Comparison of ENCODE assay signal across 24 cellular contexts in genomic region chr21:27168084-27168483, GRCh38.
DNase-seq lines count a peak whose midpoint lies in the region; ATAC-seq, FAIRE-seq and TF ChIP-seq lines count a peak whose summit lies in the region.
"Had no signal": no experiment of that assay in that cellular context is flagged by ENCODE, and none has a peak within 500 bp of the region (broad histone marks: within the 10 kb centered on the region; RNA-seq: fewer than 3 reads in every experiment).

No MANE protein-coding gene starts in this region.

- CTCF ChIA-PET in SK-N-SH (lab: Yijun Ruan, JAX) = no interaction called here

- no peak for DNase-seq in SK-N-SH
- DNase-seq in bronchial epithelial cell (ENCODE audit: low read depth) = peak; percentile 38
- peak; percentile 78 for DNase-seq in fibroblast of villous mesenchyme (ENCODE audit: low read depth)
- DNase-seq in smooth muscle cell (lab: John Stamatoyannopoulos, UW; ENCODE audit: unreplicated experiment) = no peak
- DNase-seq in NCI-H187 treated with DMSO at 0.1 percent for 48 hours (lab: John Stamatoyannopoulos, UW) = no peak
- DNase-seq in DMS79 treated with DMSO at 0.1 percent for 48 hours (lab: John Stamatoyannopoulos, UW) = no peak
- DNase-seq: Caco-2, DMS153, EL, H7, NCI-H1417, NCI-H187, NCI-H2227 treated with DMSO at 0.1 percent for 48 hours, NCI-H524, NCI-H82, OCI-M1, RPMI8226, SIG-M5 had no signal

- no peak for ATAC-seq in SK-N-SH treated with all-trans-retinoic acid at 6 μM for 48 hours
- no peak for ATAC-seq in GM18907 (IDR thresholded peaks at IDR 0.05; ENCODE audit: unreplicated experiment)
- ATAC-seq: K562 had no signal

- H2AFZ ChIP-seq in SK-N-SH (ENCODE audit: low read depth) (no peak overlapping the region), smooth muscle cell (ENCODE audit: low read depth) (no peak overlapping the region)

- H3K36me3 ChIP-seq in SK-N-SH (replicated peaks in 1 of 2; ENCODE audit: control insufficient read depth in 1 of 2, insufficient read depth in 2 of 2, low read length in 1 of 2) (no peaks in the 10 kb centered on the region), bronchial epithelial cell (ENCODE audit: control insufficient read depth, insufficient read depth, low read length) (no peaks in the 10 kb centered on the region), smooth muscle cell (ENCODE audit: low read depth) (no peaks in the 10 kb centered on the region)

- TF ChIP-seq RAD21 in SK-N-SH (IDR thresholded peaks at IDR 0.05; ENCODE audit: low read length) = no peak

- H3K4me1 ChIP-seq in SK-N-SH (ENCODE audit: control insufficient read depth in 1 of 2, insufficient read depth in 2 of 2, low read depth in 1 of 2, low read length in 1 of 2) (no peaks in the 10 kb centered on the region), smooth muscle cell (ENCODE audit: low read depth) (peaks cover 4% of the 10 kb centered on the region)
- H3K4me1 ChIP-seq: Caco-2 had no signal

- no peaks in the 10 kb centered on the region for H4K20me1 ChIP-seq in SK-N-SH (ENCODE audit: insufficient read depth)
- no peaks in the 10 kb centered on the region for H4K20me1 ChIP-seq in smooth muscle cell (ENCODE audit: low read depth)

- WGBS in SK-N-SH (ENCODE audit: low lambda C conversion rate) = 27% methylated on average over 2 of the region's 2 CpGs
- 37% methylated on average over 2 of the region's 2 CpGs for WGBS in smooth muscle cell (ENCODE audit: low lambda C conversion rate)

- no peaks in the 10 kb centered on the region for H3K79me2 ChIP-seq in SK-N-SH (ENCODE audit: insufficient read depth)
- H3K79me2 ChIP-seq in smooth muscle cell (ENCODE audit: low read depth) = no peaks in the 10 kb centered on the region

- H3K9me2 ChIP-seq in SK-N-SH = no peaks in the 10 kb centered on the region

- no peak overlapping the region for H3K4me2 ChIP-seq in SK-N-SH
- peak overlapping the region; percentile 37 for H3K4me2 ChIP-seq in smooth muscle cell

- H3K9me3 ChIP-seq in SK-N-SH = no peaks in the 10 kb centered on the region; the same call in 1 of the 2 replicates
- H3K9me3 ChIP-seq in smooth muscle cell (replicated peaks; ENCODE audit: low read depth) = no peaks in the 10 kb centered on the region
- H3K9me3 ChIP-seq: Caco-2 had no signal

- no peak for TF ChIP-seq CTCF in SK-N-SH (IDR thresholded peaks at IDR 0.05)
- no peak for TF ChIP-seq CTCF in bronchial epithelial cell (IDR thresholded peaks at IDR 0.05; ENCODE audit: insufficient read depth, low read length, severe bottlenecking)
- no peak for TF ChIP-seq CTCF in fibroblast of villous mesenchyme (IDR thresholded peaks at IDR 0.05; ENCODE audit: insufficient read depth, low read depth, low read length)
- TF ChIP-seq CTCF in smooth muscle cell (IDR thresholded peaks at IDR 0.05; ENCODE audit: borderline replicate concordance, insufficient read depth, poor library complexity, severe bottlenecking) = no peak

- H3K27ac ChIP-seq in SK-N-SH (ENCODE audit: low read depth in 2 of 2, low read length in 1 of 2) (no peak overlapping the region), smooth muscle cell (ENCODE audit: low read depth) (no peak overlapping the region)
- H3K27ac ChIP-seq: 22Rv1 had no signal

- POLR2A ChIA-PET in SK-N-SH (lab: Yijun Ruan, JAX) = no interaction called here

- H3K4me3 ChIP-seq in SK-N-SH (ENCODE audit: low read depth in 2 of 2, low read length in 1 of 2) = no peak overlapping the region
- H3K4me3 ChIP-seq in bronchial epithelial cell (ENCODE audit: low read depth, low read length) = no peak overlapping the region
- no peak overlapping the region for H3K4me3 ChIP-seq in fibroblast of villous mesenchyme (ENCODE audit: low read depth, low read length)
- no peak overlapping the region for H3K4me3 ChIP-seq in smooth muscle cell
- H3K4me3 ChIP-seq: K562 had no signal

- no peak for TF ChIP-seq EP300 in SK-N-SH (IDR thresholded peaks at IDR 0.05; ENCODE audit: borderline replicate concordance in 1 of 2, low read depth in 1 of 2, low read length in 1 of 2)

- H3K9ac ChIP-seq in SK-N-SH = no peak overlapping the region
- no peak overlapping the region for H3K9ac ChIP-seq in smooth muscle cell (ENCODE audit: low read depth)

- FAIRE-seq in bronchial epithelial cell (lab: Jason Lieb, UNC) = no peak
- FAIRE-seq: GM12892, GM18507, K562 had no signal

- H3F3A ChIP-seq in SK-N-SH (replicated peaks; ENCODE audit: insufficient read depth) = peaks cover 3% of the 10 kb centered on the region
- no peaks in the 10 kb centered on the region for H3F3A ChIP-seq in smooth muscle cell (ENCODE audit: low read depth)

- H3K27me3 ChIP-seq in SK-N-SH (ENCODE audit: insufficient read depth) (no peaks in the 10 kb centered on the region), bronchial epithelial cell (ENCODE audit: control insufficient read depth, insufficient read depth, low read length) (no peaks in the 10 kb centered on the region), smooth muscle cell (ENCODE audit: low read depth) (no peaks in the 10 kb centered on the region)

TF ChIP-seq in SK-N-SH treated with all-trans-retinoic acid at 6 μM for 48 hours, 23 proteins besides CTCF, POLR2A, EP300 and RAD21:
- TF ChIP-seq BACH2 (CRISPR knock-in tag; IDR thresholded peaks at IDR 0.05; ENCODE audit: borderline replicate concordance) (no peak), OSR1 (CRISPR knock-in tag; IDR thresholded peaks at IDR 0.05) (no peak), ISL1 (CRISPR knock-in tag; IDR thresholded peaks at IDR 0.05) (peak; percentile 77), ZNF565 (CRISPR knock-in tag; conservative IDR thresholded peaks at IDR 0.05; ENCODE audit: low read depth) (no peak), ZFP3 (CRISPR knock-in tag; IDR thresholded peaks at IDR 0.05) (no peak), ESRRG (CRISPR knock-in tag; IDR thresholded peaks at IDR 0.05) (no peak)

TF ChIP-seq in SK-N-SH, 30 proteins besides CTCF, POLR2A, EP300 and RAD21:
- no peak for TF ChIP-seq GATA2 (CRISPR knock-in tag; IDR thresholded peaks at IDR 0.05)
- no peak for TF ChIP-seq MAX (IDR thresholded peaks at IDR 0.05; ENCODE audit: low read depth)
- no peak for TF ChIP-seq YY1 (IDR thresholded peaks at IDR 0.05; ENCODE audit: low read depth)
- TF ChIP-seq RXRA (IDR thresholded peaks at IDR 0.05; ENCODE audit: borderline replicate concordance, low read depth) = no peak
- no peak for TF ChIP-seq GABPA (IDR thresholded peaks at IDR 0.05; ENCODE audit: low read depth)

Comparison
In these comparisons a context has a peak if more than half of its experiments do, and no peak if none do; other contexts are left out.
1. DNase-seq: peak in bronchial epithelial cell (single experiment) and fibroblast of villous mesenchyme (single experiment); none in SK-N-SH (single experiment), smooth muscle cell (single experiment), NCI-H187 treated with DMSO at 0.1 percent for 48 hours (single experiment) and DMS79 treated with DMSO at 0.1 percent for 48 hours (single experiment).